Comparison of ENCODE assay signal across 21 cellular contexts in the genomic region with DNA sequence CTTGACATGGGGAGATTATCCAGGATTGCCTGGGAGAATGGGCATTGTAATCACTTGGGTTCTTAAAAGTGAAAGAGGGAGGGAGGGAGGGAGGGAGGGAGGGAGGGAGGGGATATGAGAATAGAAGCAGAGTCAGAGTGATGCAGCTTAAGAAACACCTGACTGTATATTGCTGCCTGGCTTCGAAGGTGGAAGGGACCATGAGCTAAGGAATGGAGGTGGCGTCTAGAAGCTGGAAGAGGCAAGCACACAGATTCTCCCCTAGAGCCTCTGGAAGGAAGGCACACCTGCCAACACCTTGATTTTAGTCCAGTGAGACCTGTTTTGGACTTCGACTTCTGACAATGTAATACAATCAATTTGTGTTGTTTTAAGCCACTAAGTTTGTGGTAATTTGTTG.
DNase-seq lines count a peak whose midpoint lies in the region; ATAC-seq, FAIRE-seq and TF ChIP-seq lines count a peak whose summit lies in the region.
"Had no signal": no experiment of that assay in that cellular context is flagged by ENCODE, and none has a peak within 500 bp of the region (broad histone marks: within the 10 kb centered on the region; RNA-seq: fewer than 3 reads in every experiment).

No MANE protein-coding gene starts in this region.

- H3K36me3 ChIP-seq in HepG2 (replicated peaks in 1 of 2; ENCODE audit: control insufficient read depth in 1 of 2, insufficient read depth in 2 of 2, low read length in 2 of 2) (no peaks in the 10 kb centered on the region), right lobe of liver (no peaks in the 10 kb centered on the region), WERI-Rb-1 (no peaks in the 10 kb centered on the region)
- H3K36me3 ChIP-seq: BLaER1 treated with 17β-estradiol and CSF1 and Interleukin-3, amounts not matched to agents 10 nM and 100 nM had no signal

- no peaks in the 10 kb centered on the region for H4K20me1 ChIP-seq in HepG2 (ENCODE audit: insufficient read depth, low read length)
- H4K20me1 ChIP-seq: BLaER1 treated with 17β-estradiol and CSF1 and Interleukin-3, amounts not matched to agents 10 nM and 100 nM had no signal

- intact Hi-C loops in HepG2 (cut with micrococcal nuclease; ENCODE audit: unreplicated experiment), result no loop called here
- intact Hi-C loops in right lobe of liver (cut with DNase I), result no loop called here

- H3K9me3 Mint-ChIP-seq in activated T-cell treated with anti-CD3 and anti-CD28 coated beads, Interleukin-2, amount 50 U/mL, for 24 hours, result no peaks in the 10 kb centered on the region
- H3K9me3 Mint-ChIP-seq: CD4-positive, alpha-beta T cell; CD8-positive, alpha-beta T cell had no signal

- no peak overlapping the region for H3K4me3 Mint-ChIP-seq in activated T-cell treated with anti-CD3 and anti-CD28 coated beads, Interleukin-2, amount 50 U/mL, for 24 hours
- H3K4me3 Mint-ChIP-seq: B cell; CD4-positive, alpha-beta T cell; CD8-positive, alpha-beta T cell had no signal

- DNase-seq in HepG2 (ENCODE audit: low spot score) (no peak), right lobe of liver (no peak), NCI-H82 treated with DMSO at 0.1 percent for 48 hours (lab: John Stamatoyannopoulos, UW; ENCODE audit: unreplicated experiment) (peak; percentile 37), WERI-Rb-1 (peak; percentile 46), GDM1 (lab: John Stamatoyannopoulos, UW) (no peak)
- no peak for DNase-seq in activated T-cell treated with anti-CD3 and anti-CD28 coated beads, Interleukin-2, amount 50 U/mL, for 24 hours
- no peak for DNase-seq in stimulated activated naive CD4-positive, alpha-beta T cell (lab: John Stamatoyannopoulos, UW)
- DNase-seq: AML-193; Caco-2; Calu3; CD4-positive, alpha-beta T cell; CD8-positive, alpha-beta T cell; DMS79 treated with DMSO at 0.1 percent for 48 hours had no signal

- no TSS peak for BruUV-seq in HepG2 (replicated peaks; lab: Mats Ljungman, UMichigan)

- no peaks in the 10 kb centered on the region for H3K27me3 Mint-ChIP-seq in activated T-cell treated with anti-CD3 and anti-CD28 coated beads, Interleukin-2, amount 50 U/mL, for 24 hours
- H3K27me3 Mint-ChIP-seq: B cell; CD4-positive, alpha-beta T cell had no signal

- H3K27ac Mint-ChIP-seq in activated T-cell treated with anti-CD3 and anti-CD28 coated beads, Interleukin-2, amount 50 U/mL, for 24 hours, result no peak overlapping the region
- H3K27ac Mint-ChIP-seq: B cell; CD4-positive, alpha-beta T cell; CD8-positive, alpha-beta T cell had no signal

- H2AFZ ChIP-seq in HepG2 (ENCODE audit: low read length), result no peak overlapping the region

- H3K27me3 ChIP-seq in HepG2 (ENCODE audit: control insufficient read depth in 1 of 2, insufficient read depth in 2 of 2, low read length in 2 of 2) (no peaks in the 10 kb centered on the region), right lobe of liver (no peaks in the 10 kb centered on the region), WERI-Rb-1 (ENCODE audit: insufficient read depth, low read depth, severe bottlenecking) (no peaks in the 10 kb centered on the region)
- H3K27me3 ChIP-seq: BLaER1 treated with 17β-estradiol and CSF1 and Interleukin-3, amounts not matched to agents 10 nM and 100 nM had no signal

- TF ChIP-seq CTCF in HepG2 (CRISPR knock-in tag; IDR thresholded peaks at IDR 0.05) (no peak), right lobe of liver (IDR thresholded peaks at IDR 0.05) (no peak), WERI-Rb-1 (IDR thresholded peaks at IDR 0.05; ENCODE audit: low read depth, low read length) (no peak)

- H3K36me3 Mint-ChIP-seq in activated T-cell treated with anti-CD3 and anti-CD28 coated beads, Interleukin-2, amount 50 U/mL, for 24 hours (ENCODE audit: low read depth), result no peaks in the 10 kb centered on the region
- H3K36me3 Mint-ChIP-seq: CD8-positive, alpha-beta T cell had no signal

- no peak overlapping the region for H3K4me2 ChIP-seq in HepG2 (ENCODE audit: low read depth, low read length)
- H3K4me2 ChIP-seq: A549; BLaER1 treated with 17β-estradiol and CSF1 and Interleukin-3, amounts not matched to agents 10 nM and 100 nM had no signal

- no peak overlapping the region for H3K27ac ChIP-seq in HepG2 (ENCODE audit: extremely low read length, insufficient read depth, low read length)
- H3K27ac ChIP-seq in right lobe of liver, result no peak overlapping the region
- no peak overlapping the region for H3K27ac ChIP-seq in WERI-Rb-1
- H3K27ac ChIP-seq: 22Rv1; A549; BLaER1 treated with 17β-estradiol and CSF1 and Interleukin-3, amounts not matched to agents 10 nM and 100 nM; C4-2B had no signal

- POLR2A ChIA-PET in HepG2 (lab: Yijun Ruan, JAX), result no interaction called here

- CTCF ChIA-PET in HepG2 (lab: Yijun Ruan, JAX; ENCODE audit: low intra/inter-chr PET ratio, low total read pairs), result no interaction called here

- no peak for TF ChIP-seq POLR2A in HepG2 (IDR thresholded peaks at IDR 0.05; ENCODE audit: insufficient read depth in 1 of 2, low read depth in 2 of 2, low read length in 2 of 2)
- no peak for TF ChIP-seq POLR2A in right lobe of liver (IDR thresholded peaks at IDR 0.05)

- 5% methylated on average over 3 of the region's 3 CpGs for WGBS in HepG2 (ENCODE audit: low lambda C conversion rate)
- 58% methylated on average over 3 of the region's 3 CpGs for WGBS in right lobe of liver (ENCODE audit: insufficient coverage, low coverage, low lambda C conversion rate, missing lambda C conversion rate)

- FAIRE-seq in HepG2 (lab: Jason Lieb, UNC), result no peak
- FAIRE-seq: A549, G401.6, GM12891, GM18507 had no signal

- no peaks in the 10 kb centered on the region for H3K4me1 Mint-ChIP-seq in activated T-cell treated with anti-CD3 and anti-CD28 coated beads, Interleukin-2, amount 50 U/mL, for 24 hours (ENCODE audit: low read depth)

- H3K9me3 ChIP-seq in HepG2 (ENCODE audit: low read length) (peaks cover 44% of the 10 kb centered on the region), right lobe of liver (no peaks in the 10 kb centered on the region), WERI-Rb-1 (ENCODE audit: severe bottlenecking) (no peaks in the 10 kb centered on the region)
- H3K9me3 ChIP-seq: A549; BLaER1 treated with 17β-estradiol and CSF1 and Interleukin-3, amounts not matched to agents 10 nM and 100 nM; Caco-2 had no signal

- no peak for TF ChIP-seq EP300 in HepG2 (IDR thresholded peaks at IDR 0.05; ENCODE audit: low read depth in 2 of 2, low read length in 2 of 2)
- no peak for TF ChIP-seq EP300 in HepG2 (CRISPR knock-in tag; IDR thresholded peaks at IDR 0.05; ENCODE audit: borderline replicate concordance)

- H3K9ac ChIP-seq in HepG2 (ENCODE audit: insufficient read depth, low read depth, low read length), result no peak overlapping the region
- H3K9ac ChIP-seq: BLaER1 treated with 17β-estradiol and CSF1 and Interleukin-3, amounts not matched to agents 10 nM and 100 nM had no signal

- ATAC-seq in HepG2 (no peak), right lobe of liver (no peak)
- ATAC-seq: A549; CD8-positive, alpha-beta T cell had no signal

- no peak for TF ChIP-seq RAD21 in HepG2 (CRISPR knock-in tag; IDR thresholded peaks at IDR 0.05)

- in situ Hi-C loops in HepG2 (cut with HindIII; ENCODE audit: extremely low pct_ligation_motif_present, low pct_unique_long_range_greater_than_20kb), result no loop called here

- no peaks in the 10 kb centered on the region for H3K79me2 ChIP-seq in HepG2 (ENCODE audit: insufficient read depth, low read length)

- H3K4me1 ChIP-seq in HepG2 (ENCODE audit: insufficient read depth, low read length) (no peaks in the 10 kb centered on the region), right lobe of liver (no peaks in the 10 kb centered on the region)
- H3K4me1 ChIP-seq: Caco-2 had no signal

- H3K4me3 ChIP-seq in HepG2 (replicated peaks in 1 of 3; ENCODE audit: insufficient read depth in 1 of 3, low read depth in 2 of 3, low read length in 3 of 3), result no peak overlapping the region
- no peak overlapping the region for H3K4me3 ChIP-seq in right lobe of liver
- no peak overlapping the region for H3K4me3 ChIP-seq in WERI-Rb-1 (ENCODE audit: low read depth, low read length)
- H3K4me3 ChIP-seq: A549; BLaER1 treated with 17β-estradiol and CSF1 and Interleukin-3, amounts not matched to agents 10 nM and 100 nM had no signal

TF ChIP-seq in HepG2, 621 proteins besides CTCF, POLR2A, EP300 and RAD21:
- no peak for TF ChIP-seq KDM5A (IDR thresholded peaks at IDR 0.05; ENCODE audit: borderline replicate concordance, low read length)
- TF ChIP-seq ZNF589 (CRISPR knock-in tag; conservative IDR thresholded peaks at IDR 0.05), result no peak
- no peak for TF ChIP-seq REXO4 (CRISPR knock-in tag; IDR thresholded peaks at IDR 0.05; ENCODE audit: borderline replicate concordance)
- TF ChIP-seq ZNF772 (CRISPR knock-in tag; IDR thresholded peaks at IDR 0.05), result no peak
- TF ChIP-seq KLF6 (CRISPR knock-in tag; IDR thresholded peaks at IDR 0.05), result no peak
- TF ChIP-seq RAD51 (IDR thresholded peaks at IDR 0.05; ENCODE audit: borderline replicate concordance), result no peak
- TF ChIP-seq PCBP2 (optimal IDR thresholded peaks at IDR 0.05; ENCODE audit: low read depth, low read length, poor library complexity, severe bottlenecking), result peak; percentile 48
- TF ChIP-seq HNRNPK (IDR thresholded peaks at IDR 0.05; ENCODE audit: low read depth, low read length, poor library complexity, severe bottlenecking), result peak; percentile 81
- TF ChIP-seq KAT7 (CRISPR knock-in tag; IDR thresholded peaks at IDR 0.05; ENCODE audit: borderline replicate concordance), result no peak

Comparison
In these comparisons a context has a peak if more than half of its experiments do, and no peak if none do; other contexts are left out.
1. DNase-seq: peak in NCI-H82 treated with DMSO at 0.1 percent for 48 hours (single experiment) and WERI-Rb-1 (single experiment); none in HepG2 (single experiment), right lobe of liver (0 of 3), activated T-cell treated with anti-CD3 and anti-CD28 coated beads, Interleukin-2, amount 50 U/mL, for 24 hours (single experiment), stimulated activated naive CD4-positive, alpha-beta T cell (0 of 6) and GDM1 (single experiment).